Comparison of ENCODE assay signal across 1 cellular context in the genomic region with DNA sequence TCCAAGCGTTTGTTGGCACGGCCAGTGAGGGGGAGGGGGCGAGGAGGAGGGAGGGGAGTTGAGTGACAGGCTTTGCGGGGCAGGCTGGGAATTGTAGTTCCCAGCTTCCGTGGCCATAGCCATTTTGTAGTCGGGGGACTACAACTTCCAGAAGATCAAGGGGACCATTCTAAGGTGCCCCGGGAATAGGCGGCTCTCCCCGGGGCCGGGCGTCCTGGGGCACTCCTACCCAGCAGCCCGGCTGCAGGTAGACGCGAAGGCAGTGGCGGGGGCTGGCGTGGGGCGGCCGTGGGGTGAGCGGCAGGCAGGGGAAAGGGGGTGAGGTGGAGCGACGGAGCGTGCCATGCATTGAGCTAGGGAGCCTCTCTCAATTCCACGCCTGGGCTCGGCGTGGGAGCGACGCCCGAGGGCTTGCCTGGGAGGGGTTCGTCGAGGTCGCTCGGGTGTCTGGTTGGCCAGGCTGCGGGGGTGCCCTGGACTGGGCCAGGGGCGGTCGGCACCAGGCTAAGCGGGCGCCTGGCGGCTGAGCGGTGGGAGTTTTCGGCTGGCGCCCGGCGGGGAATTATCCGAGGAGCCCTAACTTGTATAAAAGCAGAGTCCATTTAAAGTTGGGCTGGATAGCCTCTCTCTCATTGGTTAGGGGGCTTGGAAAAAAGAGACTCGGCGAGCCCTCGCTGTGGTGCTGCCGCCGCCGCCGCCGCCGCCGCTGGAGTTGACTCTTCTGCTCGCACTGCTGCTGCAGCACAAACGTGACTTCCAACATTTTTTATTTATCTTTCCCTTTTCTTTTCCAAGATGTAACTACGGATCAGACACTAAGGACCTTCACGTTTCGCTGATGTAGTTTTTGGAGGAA.
TF ChIP-seq lines count a peak whose summit lies in the region.

A gene (plus strand): TSS at position 709 of the 856 bp plus-strand sequence. CDS start 471 bp downstream, outside the sequence.

TF ChIP-seq in HepG2, 621 proteins besides CTCF, POLR2A, EP300 and RAD21 (continued from another document and continues in another):
- TF ChIP-seq, protein P1, sequence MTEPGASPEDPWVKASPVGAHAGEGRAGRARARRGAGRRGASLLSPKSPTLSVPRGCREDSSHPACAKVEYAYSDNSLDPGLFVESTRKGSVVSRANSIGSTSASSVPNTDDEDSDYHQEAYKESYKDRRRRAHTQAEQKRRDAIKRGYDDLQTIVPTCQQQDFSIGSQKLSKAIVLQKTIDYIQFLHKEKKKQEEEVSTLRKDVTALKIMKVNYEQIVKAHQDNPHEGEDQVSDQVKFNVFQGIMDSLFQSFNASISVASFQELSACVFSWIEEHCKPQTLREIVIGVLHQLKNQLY (CRISPR knock-in tag; IDR thresholded peaks at IDR 0.05), result no peak
- TF ChIP-seq HNF4A (CRISPR knock-in tag; IDR thresholded peaks at IDR 0.05) (peak; percentile 46), NFE2L2 (IDR thresholded peaks at IDR 0.05; ENCODE audit: low read length) (no peak; the same call in 1 of the 2 replicates), ZNF891 (CRISPR knock-in tag; IDR thresholded peaks at IDR 0.05) (no peak), ZSCAN9 (CRISPR knock-in tag; IDR thresholded peaks at IDR 0.05; ENCODE audit: borderline replicate concordance) (peak; percentile 10; the same call in 1 of the 2 replicates), ZNF674 (CRISPR knock-in tag; IDR thresholded peaks at IDR 0.05; ENCODE audit: low read depth) (no peak), RXRA (CRISPR knock-in tag; IDR thresholded peaks at IDR 0.05) (peak; percentile 73; the same call in 1 of the 2 replicates), ZFP37 (CRISPR knock-in tag; IDR thresholded peaks at IDR 0.05; ENCODE audit: borderline replicate concordance) (no peak), ZNF589 (CRISPR knock-in tag; conservative IDR thresholded peaks at IDR 0.05) (no peak), ZMYM3 (CRISPR knock-in tag; IDR thresholded peaks at IDR 0.05) (peak; percentile 73; the same call in 1 of the 2 replicates), ZNF225 (CRISPR knock-in tag; IDR thresholded peaks at IDR 0.05) (0 out of 2 replicates have a peak, but pooled peaks have one; percentile 27), ZNF564 (CRISPR knock-in tag; IDR thresholded peaks at IDR 0.05) (0 out of 2 replicates have a peak, but pooled peaks have one; percentile 72), IRX3 (CRISPR knock-in tag; IDR thresholded peaks at IDR 0.05; ENCODE audit: borderline replicate concordance, low read depth) (peak; percentile 51; the same call in 1 of the 2 replicates), SP140L (CRISPR knock-in tag; IDR thresholded peaks at IDR 0.05; ENCODE audit: borderline replicate concordance) (no peak), ZNF839 (CRISPR knock-in tag; IDR thresholded peaks at IDR 0.05; ENCODE audit: borderline replicate concordance) (no peak), GZF1 (CRISPR knock-in tag; IDR thresholded peaks at IDR 0.05) (0 out of 2 replicates have a peak, but pooled peaks have one; percentile 50), ZNF510 (CRISPR knock-in tag; IDR thresholded peaks at IDR 0.05; ENCODE audit: low read depth) (0 out of 2 replicates have a peak, but pooled peaks have one; percentile 57), MBNL3 (CRISPR knock-in tag; conservative IDR thresholded peaks at IDR 0.05) (no peak), ZNF883 (CRISPR knock-in tag; IDR thresholded peaks at IDR 0.05; ENCODE audit: not compliant biosample characterization) (peak; percentile 91), ZFP1 (CRISPR knock-in tag; IDR thresholded peaks at IDR 0.05) (no peak), MAZ (IDR thresholded peaks at IDR 0.05; ENCODE audit: borderline replicate concordance, low read depth, low read length) (peak; percentile 99), MAZ (CRISPR knock-in tag; IDR thresholded peaks at IDR 0.05; ENCODE audit: low read depth) (peak; percentile 85), ZNF329 (CRISPR knock-in tag; IDR thresholded peaks at IDR 0.05; ENCODE audit: low read depth) (0 out of 2 replicates have a peak, but pooled peaks have one; percentile 21), SIX1 (CRISPR knock-in tag; IDR thresholded peaks at IDR 0.05; ENCODE audit: borderline replicate concordance) (no peak), TBL1XR1 (IDR thresholded peaks at IDR 0.05; ENCODE audit: borderline replicate concordance, low read length, partially characterized antibody) (no peak), TAF15 (IDR thresholded peaks at IDR 0.05; ENCODE audit: low read depth, low read length, poor library complexity, severe bottlenecking) (peak; percentile 43), ZNF230 (CRISPR knock-in tag; IDR thresholded peaks at IDR 0.05) (peak; percentile 86; the same call in 1 of the 2 replicates), ZNF136 (CRISPR knock-in tag; IDR thresholded peaks at IDR 0.05; ENCODE audit: low read depth) (no peak), ZNF431 (CRISPR knock-in tag; IDR thresholded peaks at IDR 0.05; ENCODE audit: borderline replicate concordance, low read depth) (no peak), ZNF605 (CRISPR knock-in tag; IDR thresholded peaks at IDR 0.05) (peak; percentile 65; the same call in 1 of the 2 replicates), ATF1 (CRISPR knock-in tag; IDR thresholded peaks at IDR 0.05) (peak; percentile 62), IKZF4 (CRISPR knock-in tag; IDR thresholded peaks at IDR 0.05; ENCODE audit: borderline replicate concordance, low read depth, not compliant biosample characterization) (peak; percentile 3), ZNF816 (CRISPR knock-in tag; IDR thresholded peaks at IDR 0.05; ENCODE audit: borderline replicate concordance) (no peak; the same call in 1 of the 2 replicates), NBN (conservative IDR thresholded peaks at IDR 0.05) (no peak), MIER2 (CRISPR knock-in tag; IDR thresholded peaks at IDR 0.05) (no peak), ZNF75D (CRISPR knock-in tag; IDR thresholded peaks at IDR 0.05; ENCODE audit: borderline replicate concordance) (no peak), ZNF781 (CRISPR knock-in tag; IDR thresholded peaks at IDR 0.05; ENCODE audit: borderline replicate concordance, not compliant biosample characterization) (peak; percentile 51)
- TF ChIP-seq, protein P2, sequence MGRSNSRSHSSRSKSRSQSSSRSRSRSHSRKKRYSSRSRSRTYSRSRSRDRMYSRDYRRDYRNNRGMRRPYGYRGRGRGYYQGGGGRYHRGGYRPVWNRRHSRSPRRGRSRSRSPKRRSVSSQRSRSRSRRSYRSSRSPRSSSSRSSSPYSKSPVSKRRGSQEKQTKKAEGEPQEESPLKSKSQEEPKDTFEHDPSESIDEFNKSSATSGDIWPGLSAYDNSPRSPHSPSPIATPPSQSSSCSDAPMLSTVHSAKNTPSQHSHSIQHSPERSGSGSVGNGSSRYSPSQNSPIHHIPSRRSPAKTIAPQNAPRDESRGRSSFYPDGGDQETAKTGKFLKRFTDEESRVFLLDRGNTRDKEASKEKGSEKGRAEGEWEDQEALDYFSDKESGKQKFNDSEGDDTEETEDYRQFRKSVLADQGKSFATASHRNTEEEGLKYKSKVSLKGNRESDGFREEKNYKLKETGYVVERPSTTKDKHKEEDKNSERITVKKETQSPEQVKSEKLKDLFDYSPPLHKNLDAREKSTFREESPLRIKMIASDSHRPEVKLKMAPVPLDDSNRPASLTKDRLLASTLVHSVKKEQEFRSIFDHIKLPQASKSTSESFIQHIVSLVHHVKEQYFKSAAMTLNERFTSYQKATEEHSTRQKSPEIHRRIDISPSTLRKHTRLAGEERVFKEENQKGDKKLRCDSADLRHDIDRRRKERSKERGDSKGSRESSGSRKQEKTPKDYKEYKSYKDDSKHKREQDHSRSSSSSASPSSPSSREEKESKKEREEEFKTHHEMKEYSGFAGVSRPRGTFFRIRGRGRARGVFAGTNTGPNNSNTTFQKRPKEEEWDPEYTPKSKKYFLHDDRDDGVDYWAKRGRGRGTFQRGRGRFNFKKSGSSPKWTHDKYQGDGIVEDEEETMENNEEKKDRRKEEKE (IDR thresholded peaks at IDR 0.05), result no peak
- TF ChIP-seq, protein P3, sequence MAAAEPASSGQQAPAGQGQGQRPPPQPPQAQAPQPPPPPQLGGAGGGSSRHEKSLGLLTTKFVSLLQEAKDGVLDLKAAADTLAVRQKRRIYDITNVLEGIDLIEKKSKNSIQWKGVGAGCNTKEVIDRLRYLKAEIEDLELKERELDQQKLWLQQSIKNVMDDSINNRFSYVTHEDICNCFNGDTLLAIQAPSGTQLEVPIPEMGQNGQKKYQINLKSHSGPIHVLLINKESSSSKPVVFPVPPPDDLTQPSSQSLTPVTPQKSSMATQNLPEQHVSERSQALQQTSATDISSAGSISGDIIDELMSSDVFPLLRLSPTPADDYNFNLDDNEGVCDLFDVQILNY (CRISPR knock-in tag; conservative IDR thresholded peaks at IDR 0.05), result no peak
- TF ChIP-seq, protein P4, sequence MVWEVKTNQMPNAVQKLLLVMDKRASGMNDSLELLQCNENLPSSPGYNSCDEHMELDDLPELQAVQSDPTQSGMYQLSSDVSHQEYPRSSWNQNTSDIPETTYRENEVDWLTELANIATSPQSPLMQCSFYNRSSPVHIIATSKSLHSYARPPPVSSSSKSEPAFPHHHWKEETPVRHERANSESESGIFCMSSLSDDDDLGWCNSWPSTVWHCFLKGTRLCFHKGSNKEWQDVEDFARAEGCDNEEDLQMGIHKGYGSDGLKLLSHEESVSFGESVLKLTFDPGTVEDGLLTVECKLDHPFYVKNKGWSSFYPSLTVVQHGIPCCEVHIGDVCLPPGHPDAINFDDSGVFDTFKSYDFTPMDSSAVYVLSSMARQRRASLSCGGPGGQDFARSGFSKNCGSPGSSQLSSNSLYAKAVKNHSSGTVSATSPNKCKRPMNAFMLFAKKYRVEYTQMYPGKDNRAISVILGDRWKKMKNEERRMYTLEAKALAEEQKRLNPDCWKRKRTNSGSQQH (CRISPR knock-in tag; IDR thresholded peaks at IDR 0.05; ENCODE audit: low read depth), result peak; percentile 87
- TF ChIP-seq, protein P5, sequence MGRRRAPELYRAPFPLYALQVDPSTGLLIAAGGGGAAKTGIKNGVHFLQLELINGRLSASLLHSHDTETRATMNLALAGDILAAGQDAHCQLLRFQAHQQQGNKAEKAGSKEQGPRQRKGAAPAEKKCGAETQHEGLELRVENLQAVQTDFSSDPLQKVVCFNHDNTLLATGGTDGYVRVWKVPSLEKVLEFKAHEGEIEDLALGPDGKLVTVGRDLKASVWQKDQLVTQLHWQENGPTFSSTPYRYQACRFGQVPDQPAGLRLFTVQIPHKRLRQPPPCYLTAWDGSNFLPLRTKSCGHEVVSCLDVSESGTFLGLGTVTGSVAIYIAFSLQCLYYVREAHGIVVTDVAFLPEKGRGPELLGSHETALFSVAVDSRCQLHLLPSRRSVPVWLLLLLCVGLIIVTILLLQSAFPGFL (CRISPR knock-in tag; IDR thresholded peaks at IDR 0.05), result no peak
- TF ChIP-seq, protein P6, sequence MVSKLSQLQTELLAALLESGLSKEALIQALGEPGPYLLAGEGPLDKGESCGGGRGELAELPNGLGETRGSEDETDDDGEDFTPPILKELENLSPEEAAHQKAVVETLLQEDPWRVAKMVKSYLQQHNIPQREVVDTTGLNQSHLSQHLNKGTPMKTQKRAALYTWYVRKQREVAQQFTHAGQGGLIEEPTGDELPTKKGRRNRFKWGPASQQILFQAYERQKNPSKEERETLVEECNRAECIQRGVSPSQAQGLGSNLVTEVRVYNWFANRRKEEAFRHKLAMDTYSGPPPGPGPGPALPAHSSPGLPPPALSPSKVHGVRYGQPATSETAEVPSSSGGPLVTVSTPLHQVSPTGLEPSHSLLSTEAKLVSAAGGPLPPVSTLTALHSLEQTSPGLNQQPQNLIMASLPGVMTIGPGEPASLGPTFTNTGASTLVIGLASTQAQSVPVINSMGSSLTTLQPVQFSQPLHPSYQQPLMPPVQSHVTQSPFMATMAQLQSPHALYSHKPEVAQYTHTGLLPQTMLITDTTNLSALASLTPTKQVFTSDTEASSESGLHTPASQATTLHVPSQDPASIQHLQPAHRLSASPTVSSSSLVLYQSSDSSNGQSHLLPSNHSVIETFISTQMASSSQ (IDR thresholded peaks at IDR 0.05; ENCODE audit: low read depth), result no peak
- TF ChIP-seq, protein P6 (CRISPR knock-in tag; IDR thresholded peaks at IDR 0.05; ENCODE audit: borderline replicate concordance), result peak; percentile 65; the same call in 1 of the 2 replicates
- TF ChIP-seq, protein P7, sequence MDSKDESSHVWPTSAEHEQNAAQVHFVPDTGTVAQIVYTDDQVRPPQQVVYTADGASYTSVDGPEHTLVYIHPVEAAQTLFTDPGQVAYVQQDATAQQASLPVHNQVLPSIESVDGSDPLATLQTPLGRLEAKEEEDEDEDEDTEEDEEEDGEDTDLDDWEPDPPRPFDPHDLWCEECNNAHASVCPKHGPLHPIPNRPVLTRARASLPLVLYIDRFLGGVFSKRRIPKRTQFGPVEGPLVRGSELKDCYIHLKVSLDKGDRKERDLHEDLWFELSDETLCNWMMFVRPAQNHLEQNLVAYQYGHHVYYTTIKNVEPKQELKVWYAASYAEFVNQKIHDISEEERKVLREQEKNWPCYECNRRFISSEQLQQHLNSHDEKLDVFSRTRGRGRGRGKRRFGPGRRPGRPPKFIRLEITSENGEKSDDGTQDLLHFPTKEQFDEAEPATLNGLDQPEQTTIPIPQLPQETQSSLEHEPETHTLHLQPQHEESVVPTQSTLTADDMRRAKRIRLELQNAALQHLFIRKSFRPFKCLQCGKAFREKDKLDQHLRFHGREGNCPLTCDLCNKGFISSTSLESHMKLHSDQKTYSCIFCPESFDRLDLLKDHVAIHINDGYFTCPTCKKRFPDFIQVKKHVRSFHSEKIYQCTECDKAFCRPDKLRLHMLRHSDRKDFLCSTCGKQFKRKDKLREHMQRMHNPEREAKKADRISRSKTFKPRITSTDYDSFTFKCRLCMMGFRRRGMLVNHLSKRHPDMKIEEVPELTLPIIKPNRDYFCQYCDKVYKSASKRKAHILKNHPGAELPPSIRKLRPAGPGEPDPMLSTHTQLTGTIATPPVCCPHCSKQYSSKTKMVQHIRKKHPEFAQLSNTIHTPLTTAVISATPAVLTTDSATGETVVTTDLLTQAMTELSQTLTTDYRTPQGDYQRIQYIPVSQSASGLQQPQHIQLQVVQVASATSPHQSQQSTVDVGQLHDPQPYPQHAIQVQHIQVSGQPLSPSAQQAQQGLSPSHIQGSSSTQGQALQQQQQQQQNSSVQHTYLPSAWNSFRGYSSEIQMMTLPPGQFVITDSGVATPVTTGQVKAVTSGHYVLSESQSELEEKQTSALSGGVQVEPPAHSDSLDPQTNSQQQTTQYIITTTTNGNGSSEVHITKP (CRISPR knock-in tag; IDR thresholded peaks at IDR 0.05; ENCODE audit: low read depth), result peak; percentile 50; the same call in 1 of the 2 replicates
